In genomic region chr5:34915856-34916192, GRCh38 we compare ENCODE assay signal across 8 cellular contexts. TPM values are rescaled to one million over a fixed set of nuclear protein-coding genes. Genes with fewer than 3 reads are reported as not detected.
DNase-seq lines count a peak whose midpoint lies in the region; ATAC-seq and TF ChIP-seq lines count a peak whose summit lies in the region.

No MANE protein-coding gene starts in this region.

- peak; percentile 17 for ATAC-seq in GM19035 (IDR thresholded peaks at IDR 0.05; ENCODE audit: unreplicated experiment)
- peak; percentile 1 for ATAC-seq in HG03439 (IDR thresholded peaks at IDR 0.05; ENCODE audit: unreplicated experiment)
- ATAC-seq in HG02610 (IDR thresholded peaks at IDR 0.05; ENCODE audit: unreplicated experiment) = no peak

- no peak for DNase-seq in AG04450 (ENCODE audit: low read depth, low spot score)
- no peak for DNase-seq in colonic mucosa
- DNase-seq in activated effector memory CD4-positive, alpha-beta T cell treated with anti-CD3 and anti-CD28 coated beads, Interleukin-2, amount 50 U/mL, for 16 hours = no peak
- no peak for DNase-seq in GM19238 (ENCODE audit: insufficient read length, low spot score)

- H3K27ac ChIP-seq in AG04450 (ENCODE audit: low read depth, low read length) = peak overlapping the region; percentile 55
- H3K27ac ChIP-seq in colonic mucosa = peak overlapping the region; percentile 93
- H3K27ac ChIP-seq in neutrophil = peak overlapping the region; percentile 84

- H3K9ac ChIP-seq in colonic mucosa (ENCODE audit: low read depth in 2 of 2, low read length in 2 of 2) = peak overlapping the region; percentile 75 to 95

- no peak for TF ChIP-seq CTCF in AG04450 (IDR thresholded peaks at IDR 0.05; ENCODE audit: low read depth, low read length)
- TF ChIP-seq CTCF in colonic mucosa (IDR thresholded peaks at IDR 0.05) = no peak
- TF ChIP-seq CTCF in neutrophil (IDR thresholded peaks at IDR 0.05) = no peak

- POLR2A ChIA-PET in AG04450 (lab: Yijun Ruan, JAX) = interaction anchor here (0.7 to 2.3 kb wide), 5 partner anchors 8 to 441 kb away, joined by 3 to 29 read pairs (median 3); partner anchors contain the start of gene DNAJC21

- CTCF ChIA-PET in AG04450 (lab: Charles Lee) = interaction anchor here (1.4 to 3.1 kb wide), 2 partner anchors 10 to 17 kb away, joined by 7 to 15 read pairs; no protein-coding TSS in a partner anchor

- H3K9me3 ChIP-seq in AG04450 (ENCODE audit: control insufficient read depth, insufficient read depth, low read length) (peaks cover 2% of the 10 kb centered on the region; the same call in 1 of the 2 replicates), colonic mucosa (no peaks in the 10 kb centered on the region), neutrophil (no peaks in the 10 kb centered on the region)

- H3K4me3 ChIP-seq in AG04450 (ENCODE audit: low read depth, low read length) (peak overlapping the region; percentile 98), colonic mucosa (peak overlapping the region; percentile 99), neutrophil (ENCODE audit: low read depth in 1 of 2, low read length in 1 of 2) (peak overlapping the region; percentile 80 to 86)

- H3K36me3 ChIP-seq in colonic mucosa = no peaks in the 10 kb centered on the region
- peaks cover 14% of the 10 kb centered on the region for H3K36me3 ChIP-seq in neutrophil

- intact Hi-C loops in colonic mucosa (cut with DNase I) = no loop called here

- H3K27me3 ChIP-seq in AG04450 (ENCODE audit: control insufficient read depth, insufficient read depth, low read length) = no peaks in the 10 kb centered on the region
- no peaks in the 10 kb centered on the region for H3K27me3 ChIP-seq in colonic mucosa
- H3K27me3 ChIP-seq in neutrophil = no peaks in the 10 kb centered on the region

- H3K4me1 ChIP-seq in colonic mucosa = peaks cover 20% of the 10 kb centered on the region
- H3K4me1 ChIP-seq in neutrophil (ENCODE audit: control insufficient read depth in 1 of 2, insufficient read depth in 1 of 2, low read depth in 1 of 2, low read length in 1 of 2) = peaks cover 22 to 23% of the 10 kb centered on the region in 2 experiments

RNA-seq across cellular contexts. Expression of gene BRIX1, which starts 0.3 kb away (rescaled TPM):
- 34.3 and 49.2 TPM in 2 replicates for polyA plus RNA-seq in AG04450 (2011; rRNA removed)
- polyA minus RNA-seq in AG04450 (2011; rRNA and poly(A)+ RNA removed) = 12.9 and 24.5 TPM in 2 replicates
- 10 to 100 TPM; 13.6 to 22.6 TPM for total RNA-seq in colonic mucosa

RNA-seq across cellular contexts. Expression of gene RAD1, which starts 0.5 kb away (rescaled TPM):
- 34.5 and 40.9 TPM in 2 replicates for polyA plus RNA-seq in AG04450 (2011; rRNA removed)
- polyA minus RNA-seq in AG04450 (2011; rRNA and poly(A)+ RNA removed) = 23.9 and 26.5 TPM in 2 replicates
- total RNA-seq in colonic mucosa = 10 to 100 TPM; 12.6 to 17.4 TPM

RNA-seq across cellular contexts. Expression of gene DNAJC21, which starts 13.5 kb away (rescaled TPM):
- polyA plus RNA-seq in AG04450 (2011; rRNA removed) = 23.9 and 40.7 TPM in 2 replicates
- polyA minus RNA-seq in AG04450 (2011; rRNA and poly(A)+ RNA removed) = 17.2 and 21.9 TPM in 2 replicates
- 10 to 100 TPM; 39.5 to 40.4 TPM for total RNA-seq in colonic mucosa
